In genomic region chr3:39378092-39378491, GRCh38 we compare ENCODE assay signal across 7 cellular contexts. TPM values are rescaled to one million over a fixed set of nuclear protein-coding genes. Genes with fewer than 3 reads are reported as not detected.
DNase-seq lines count a peak whose midpoint lies in the region; ATAC-seq, FAIRE-seq and TF ChIP-seq lines count a peak whose summit lies in the region.

No MANE protein-coding gene starts in this region.

- BruUV-seq in endothelial cell of umbilical vein (replicated peaks; lab: Mats Ljungman, UMichigan): no TSS peak

- peak; percentile 74 for ATAC-seq in GM19043 (IDR thresholded peaks at IDR 0.05; ENCODE audit: low read depth, unreplicated experiment)
- peak; percentile 79 for ATAC-seq in HG03354 (IDR thresholded peaks at IDR 0.05; ENCODE audit: poor library complexity, severe bottlenecking, unreplicated experiment)
- ATAC-seq in HG02840 (IDR thresholded peaks at IDR 0.05; ENCODE audit: low FRiP score, unreplicated experiment): no peak

- H3K9me3 ChIP-seq in endothelial cell of umbilical vein (replicated peaks; ENCODE audit: control insufficient read depth, insufficient read depth, low read length) (no peaks in the 10 kb centered on the region), ovary (no peaks in the 10 kb centered on the region)

- no peak for TF ChIP-seq EP300 in ovary (IDR thresholded peaks at IDR 0.05)

- no peaks in the 10 kb centered on the region for H4K20me1 ChIP-seq in endothelial cell of umbilical vein (replicated peaks; ENCODE audit: control insufficient read depth, extremely low read depth, insufficient read depth, low read length)

- CTCF ChIA-PET in endothelial cell of umbilical vein (lab: Charles Lee): interaction anchor here (0.6 to 2.4 kb wide), 16 partner anchors 20 to 1302 kb away, joined by 3 to 15 read pairs (median 4); no protein-coding TSS in a partner anchor

- no peak overlapping the region for H3K9ac ChIP-seq in endothelial cell of umbilical vein (replicated peaks; ENCODE audit: extremely low read depth, insufficient read depth, low read length)

- intact Hi-C loops in endothelial cell of umbilical vein (cut with micrococcal nuclease) (loop anchor here (1.0 to 2.0 kb wide), 3 partner anchors 86 to 189 kb away; no protein-coding TSS in a partner anchor), ovary (cut with DNase I) (no loop called here)

- H3K4me1 ChIP-seq in endothelial cell of umbilical vein (ENCODE audit: control insufficient read depth, extremely low read depth, insufficient read depth, low read length) (peaks cover 18% of the 10 kb centered on the region), ovary (ENCODE audit: insufficient read depth) (no peaks in the 10 kb centered on the region)

- peak; percentile 93 for FAIRE-seq in endothelial cell of umbilical vein (lab: Jason Lieb, UNC)

- no peak for TF ChIP-seq POLR2A in endothelial cell of umbilical vein (IDR thresholded peaks at IDR 0.05; ENCODE audit: low read depth, low read length)
- TF ChIP-seq POLR2A in ovary (IDR thresholded peaks at IDR 0.05): no peak

- H3K36me3 ChIP-seq in endothelial cell of umbilical vein (ENCODE audit: control insufficient read depth in 2 of 2, extremely low read depth in 1 of 2, insufficient read depth in 2 of 2, low read length in 2 of 2): no peaks in the 10 kb centered on the region
- no peaks in the 10 kb centered on the region for H3K36me3 ChIP-seq in ovary

- dilution Hi-C loops in endothelial cell of umbilical vein (cut with MboI; ENCODE audit: extremely low pct_ligation_motif_present, low sequenced_read_pairs): no loop called here

- H3K27ac ChIP-seq in endothelial cell of umbilical vein (ENCODE audit: insufficient read depth, low read depth, low read length) (no peak overlapping the region), ovary (no peak overlapping the region)

- 18 to 37% (median 27%) methylated on average over 4 of the region's 4 CpGs for WGBS in ovary, 3 donors

- H3K9me1 ChIP-seq in endothelial cell of umbilical vein (replicated peaks; ENCODE audit: control insufficient read depth, extremely low read depth, insufficient read depth, low read length): no peaks in the 10 kb centered on the region

- H3K27me3 ChIP-seq in endothelial cell of umbilical vein (ENCODE audit: control insufficient read depth in 2 of 2, insufficient read depth in 2 of 2, low read length in 2 of 2) (peaks cover 0 to 2% of the 10 kb centered on the region in 2 experiments), ovary (no peaks in the 10 kb centered on the region)

- POLR2A ChIA-PET in endothelial cell of umbilical vein (lab: Charles Lee): interaction anchor here (0.6 kb wide), 1 partner anchor 28 kb away, joined by 3 read pairs; no protein-coding TSS in a partner anchor

- H2AFZ ChIP-seq in endothelial cell of umbilical vein (ENCODE audit: low read depth, low read length): no peak overlapping the region

- no peaks in the 10 kb centered on the region for H3K79me2 ChIP-seq in endothelial cell of umbilical vein (ENCODE audit: control insufficient read depth, insufficient read depth, low read length)

- H3K4me3 ChIP-seq in endothelial cell of umbilical vein (replicated peaks in 1 of 3; ENCODE audit: insufficient read depth in 1 of 3, low read depth in 1 of 3, low read length in 3 of 3) (no peak overlapping the region), ovary (no peak overlapping the region)

- TF ChIP-seq CTCF in endothelial cell of umbilical vein (IDR thresholded peaks at IDR 0.05; ENCODE audit: extremely low read depth in 1 of 2, insufficient read depth in 1 of 2, low read depth in 1 of 2, low read length in 2 of 2) (peak; percentile 69 to 77), ovary (IDR thresholded peaks at IDR 0.05) (peak in 2 of 3 donors; percentile 25 to 47)

- DNase-seq in activated CD4-positive, alpha-beta T cell treated with anti-CD3 and anti-CD28 coated beads for 24 hours (ENCODE audit: low read depth in 2 of 2): peak; percentile 27 to 30
- DNase-seq in endothelial cell of umbilical vein (ENCODE audit: low read depth, low spot score) (peak; percentile 38), ovary (peak in 3 of 5 donors; percentile 17 to 51 (median 32)), hippocampal formation (lab: John Stamatoyannopoulos, UW) (no peak)

- H3K4me2 ChIP-seq in endothelial cell of umbilical vein (ENCODE audit: insufficient read depth, low read length): no peak overlapping the region

TF ChIP-seq in endothelial cell of umbilical vein, 7 proteins besides CTCF, POLR2A, EP300 and RAD21:
- no peak for TF ChIP-seq POLR2AphosphoS5 (IDR thresholded peaks at IDR 0.05; ENCODE audit: insufficient read depth, low read depth, low read length)
- TF ChIP-seq MAX (IDR thresholded peaks at IDR 0.05; ENCODE audit: insufficient read depth, insufficient read length): peak; percentile 62
- TF ChIP-seq FOS (IDR thresholded peaks at IDR 0.05; ENCODE audit: borderline replicate concordance, insufficient read depth, low read length): no peak

RNA-seq across cellular contexts. Expression of gene SLC25A38, which starts 5.1 kb away (rescaled TPM):
- 16.0 and 20.0 TPM in 2 replicates for total RNA-seq in endothelial cell of umbilical vein
- 26.1 and 31.1 TPM in 2 replicates for polyA plus RNA-seq in endothelial cell of umbilical vein
- polyA plus RNA-seq in endothelial cell of umbilical vein (2011; cell fraction: cytosol; rRNA removed): 26.2 and 27.9 TPM in 2 replicates
- polyA plus RNA-seq in endothelial cell of umbilical vein (2011; cell fraction: nucleus; rRNA removed): 30.5 and 31.6 TPM in 2 replicates
- polyA plus RNA-seq in endothelial cell of umbilical vein (2012): 18.9 and 19.7 TPM in 2 replicates
- 30.7 and 33.5 TPM in 2 replicates for polyA minus RNA-seq in endothelial cell of umbilical vein
- 25.1 TPM for polyA minus RNA-seq in endothelial cell of umbilical vein (2011; cell fraction: cytosol; rRNA and poly(A)+ RNA removed)
- polyA minus RNA-seq in endothelial cell of umbilical vein (2011; cell fraction: nucleus; rRNA and poly(A)+ RNA removed): 10.7 and 12.4 TPM in 2 replicates
- total RNA-seq in ovary: 10 to 100 TPM; 28.8 to 38.6 (median 33.9) TPM
- polyA plus RNA-seq in ovary: 10 to 100 TPM; 48.1 to 70.5 TPM

RNA-seq across cellular contexts. Expression of gene RPSA, which starts 28.4 kb away (rescaled TPM):
- total RNA-seq in endothelial cell of umbilical vein (1,060 and 1,357 TPM in 2 replicates), ovary (1,000 to 10,000 TPM; 1,337 to 2,779 (median 1,617) TPM)
- polyA plus RNA-seq in endothelial cell of umbilical vein (3,418 and 3,687 TPM in 2 replicates), ovary (1,000 to 10,000 TPM; 1,695 to 2,321 TPM)
- 3,181 and 3,202 TPM in 2 replicates for polyA plus RNA-seq in endothelial cell of umbilical vein (2011; cell fraction: cytosol; rRNA removed)
- polyA plus RNA-seq in endothelial cell of umbilical vein (2011; cell fraction: nucleus; rRNA removed): 1,008 and 1,123 TPM in 2 replicates
- polyA plus RNA-seq in endothelial cell of umbilical vein (2012): 1,635 and 1,641 TPM in 2 replicates
- 1,009 and 1,085 TPM in 2 replicates for polyA minus RNA-seq in endothelial cell of umbilical vein
- polyA minus RNA-seq in endothelial cell of umbilical vein (2011; cell fraction: cytosol; rRNA and poly(A)+ RNA removed): 686 TPM
- polyA minus RNA-seq in endothelial cell of umbilical vein (2011; cell fraction: nucleus; rRNA and poly(A)+ RNA removed): 186 and 249 TPM in 2 replicates

RNA-seq across cellular contexts. Expression of gene CCR8, which starts 48.6 kb away (rescaled TPM):
- not detected in 2 replicates for total RNA-seq in endothelial cell of umbilical vein
- not detected in 2 replicates for polyA plus RNA-seq in endothelial cell of umbilical vein
- polyA plus RNA-seq in endothelial cell of umbilical vein (2011; cell fraction: cytosol; rRNA removed): not detected in 2 replicates
- polyA plus RNA-seq in endothelial cell of umbilical vein (2011; cell fraction: nucleus; rRNA removed): not detected in 2 replicates
- not detected in 2 replicates for polyA plus RNA-seq in endothelial cell of umbilical vein (2012)
- not detected in 2 replicates for polyA minus RNA-seq in endothelial cell of umbilical vein
- polyA minus RNA-seq in endothelial cell of umbilical vein (2011; cell fraction: cytosol; rRNA and poly(A)+ RNA removed): not detected
- polyA minus RNA-seq in endothelial cell of umbilical vein (2011; cell fraction: nucleus; rRNA and poly(A)+ RNA removed): not detected in 2 replicates
- total RNA-seq in ovary: not detected
- under 1 TPM in 1 of 2 donors, not detected in 1; 0.23 TPM for polyA plus RNA-seq in ovary

Comparison
In these comparisons a context has a peak if more than half of its experiments do, and no peak if none do; other contexts are left out.
1. DNase-seq: peak in activated CD4-positive, alpha-beta T cell treated with anti-CD3 and anti-CD28 coated beads for 24 hours (2 of 2), endothelial cell of umbilical vein (single experiment) and ovary (3 of 5); none in hippocampal formation (0 of 2).